9 cellular contexts compared by ENCODE assay signal in the genomic region with DNA sequence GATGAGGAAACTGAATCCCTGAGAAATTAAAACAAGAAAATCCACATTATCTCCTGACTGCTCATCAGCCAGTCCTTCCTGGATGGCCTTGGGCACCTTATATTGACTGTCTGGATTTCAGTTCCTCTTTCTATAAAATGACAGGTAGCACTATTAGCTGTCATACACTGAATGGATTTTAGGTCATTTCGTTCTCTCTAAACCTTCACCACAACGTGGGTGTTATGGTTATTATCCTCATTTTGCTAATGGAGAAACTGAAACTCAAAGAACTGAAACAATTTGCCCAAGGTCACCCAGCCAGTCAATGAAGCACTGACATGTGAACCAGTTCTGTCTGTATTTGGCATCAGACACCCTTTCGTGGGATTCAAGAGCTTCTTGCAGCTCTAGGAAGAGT.
DNase-seq lines count a peak whose midpoint lies in the region; ATAC-seq and TF ChIP-seq lines count a peak whose summit lies in the region.
"Had no signal": no experiment of that assay in that cellular context is flagged by ENCODE, and none has a peak within 500 bp of the region (broad histone marks: within the 10 kb centered on the region; RNA-seq: fewer than 3 reads in every experiment).

No MANE protein-coding gene starts in this region.

- DNase-seq in GM12864 (ENCODE audit: low read depth) (peak; percentile 88), NCI-H2171 treated with DMSO at 0.1 percent for 48 hours (lab: John Stamatoyannopoulos, UW) (no peak), hippocampal formation (lab: John Stamatoyannopoulos, UW) (no peak), colonic mucosa (no peak), NCI-H2196 treated with DMSO at 0.1 percent for 48 hours (lab: John Stamatoyannopoulos, UW; ENCODE audit: unreplicated experiment) (no peak)
- DNase-seq: BE2C had no signal

- H3K4me3 ChIP-seq in GM12864 (ENCODE audit: low read depth, low read length): no peak overlapping the region
- H3K4me3 ChIP-seq in colonic mucosa: no peak overlapping the region

- H3K4me1 ChIP-seq in colonic mucosa: no peaks in the 10 kb centered on the region
- H3K4me1 ChIP-seq: BE2C had no signal

- no peaks in the 10 kb centered on the region for H3K9me3 ChIP-seq in colonic mucosa
- H3K9me3 ChIP-seq: BE2C had no signal

- intact Hi-C loops in colonic mucosa (cut with DNase I): no loop called here

- no peak overlapping the region for H3K9ac ChIP-seq in colonic mucosa (ENCODE audit: low read depth in 2 of 2, low read length in 2 of 2)

- no peak for TF ChIP-seq CTCF in GM12864 (IDR thresholded peaks at IDR 0.05; ENCODE audit: low read depth, low read length, missing control alignments)
- no peak for TF ChIP-seq CTCF in colonic mucosa (IDR thresholded peaks at IDR 0.05)

- no peaks in the 10 kb centered on the region for H3K27me3 ChIP-seq in colonic mucosa
- H3K27me3 ChIP-seq: BE2C had no signal

- H3K36me3 ChIP-seq in colonic mucosa: no peaks in the 10 kb centered on the region
- H3K36me3 ChIP-seq: BE2C had no signal

- ATAC-seq in GM19328 (IDR thresholded peaks at IDR 0.05; ENCODE audit: unreplicated experiment) (peak; percentile 99), HG02852 (IDR thresholded peaks at IDR 0.05; ENCODE audit: unreplicated experiment) (peak; percentile 99), HG03575 (IDR thresholded peaks at IDR 0.05; ENCODE audit: extremely low read depth, insufficient number of reproducible peaks, low FRiP score, unreplicated experiment) (peak; percentile 99)

- no peak overlapping the region for H3K27ac ChIP-seq in colonic mucosa
